Comparison of ENCODE assay signal across 34 cellular contexts in genomic region chr11:79950741-79951140, GRCh38.
"Had no signal": no experiment of that assay in that cellular context is flagged by ENCODE, and none has a peak within 500 bp of the region (broad histone marks: within the 10 kb centered on the region; RNA-seq: fewer than 3 reads in every experiment).

No MANE protein-coding gene starts in this region.

- H3K9me3 ChIP-seq: MG63 had no signal

- DNase-seq: Karpas-422, MG63, MM.1S, MV-4-11, NCI-H1048, NCI-H1092, NCI-H1092 treated with DMSO at 0.1 percent for 48 hours, NCI-H1105, NCI-H1105 treated with DMSO at 0.1 percent for 48 hours, NCI-H1417, NCI-H1417 treated with DMSO at 0.1 percent for 48 hours, NCI-H1436, NCI-H1436 treated with DMSO at 0.1 percent for 48 hours, NCI-H146, NCI-H1694, NCI-H1694 treated with DMSO at 0.1 percent for 48 hours, NCI-H187, NCI-H187 treated with DMSO at 0.1 percent for 48 hours, NCI-H1930, NCI-H2029, NCI-H2029 treated with DMSO at 0.1 percent for 48 hours, NCI-H2081 treated with DMSO at 0.1 percent for 48 hours, NCI-H2107, NCI-H2171, NCI-H2171 treated with DMSO at 0.1 percent for 48 hours, NCI-H2227 treated with DMSO at 0.1 percent for 48 hours, NCI-H226, NCI-H345, NCI-H446, NCI-H446 treated with DMSO at 0.1 percent for 48 hours, NCI-H510A, NCI-H510A treated with DMSO at 0.1 percent for 48 hours, NCI-H524 had no signal

- H3K36me3 ChIP-seq: MG63 had no signal

- H3K27ac ChIP-seq: KMS-11 had no signal

- H3K4me3 ChIP-seq: MG63 had no signal

- H3K27me3 ChIP-seq: MG63 had no signal

- H3K4me2 ChIP-seq: KMS-11 had no signal
